In genomic region chr20:51416532-51417244, GRCh38 we compare ENCODE assay signal across 16 cellular contexts.
DNase-seq lines count a peak whose midpoint lies in the region; ATAC-seq and TF ChIP-seq lines count a peak whose summit lies in the region.
"Had no signal": no experiment of that assay in that cellular context is flagged by ENCODE, and none has a peak within 500 bp of the region (broad histone marks: within the 10 kb centered on the region; RNA-seq: fewer than 3 reads in every experiment).

No MANE protein-coding gene starts in this region.

- peak overlapping the region; percentile 70 for H3K4me3 Mint-ChIP-seq in central memory CD8-positive, alpha-beta T cell
- peak overlapping the region; percentile 69 for H3K4me3 Mint-ChIP-seq in stimulated activated effector memory CD8-positive, alpha-beta T cell treated with anti-CD3 and anti-CD28 coated beads, Interleukin-12 subunit alpha, Interleukin-12 subunit beta, amount 100 ng/mL, for 72 hours
- H3K4me3 Mint-ChIP-seq: neural crest cell had no signal

- peak overlapping the region; percentile 65 to 80 for H3K27ac Mint-ChIP-seq in activated naive CD4-positive, alpha-beta T cell treated with anti-CD3 and anti-CD28 coated beads, Interleukin-2, amount 50 U/mL, for 72 hours
- H3K27ac Mint-ChIP-seq in central memory CD8-positive, alpha-beta T cell (ENCODE audit: low read depth), result peak overlapping the region; percentile 98
- peak overlapping the region; percentile 89 for H3K27ac Mint-ChIP-seq in stimulated activated effector memory CD8-positive, alpha-beta T cell treated with anti-CD3 and anti-CD28 coated beads, Interleukin-12 subunit alpha, Interleukin-12 subunit beta, amount 100 ng/mL, for 72 hours

- H3K36me3 ChIP-seq in Peyer's patch (no peaks in the 10 kb centered on the region), esophagus muscularis mucosa (peaks cover 0 to 6% (median 0%) of the 10 kb centered on the region in 4 donors)
- H3K36me3 ChIP-seq: lower lobe of right lung had no signal

- TF ChIP-seq EP300 in esophagus muscularis mucosa (IDR thresholded peaks at IDR 0.05), result no peak

- WGBS in esophagus muscularis mucosa, result 87% methylated on average over 6 of the region's 6 CpGs

- peaks cover 0 to 40% (median 19%) of the 10 kb centered on the region in 4 donors for H3K4me1 ChIP-seq in Peyer's patch
- peaks cover 12 to 32% (median 29%) of the 10 kb centered on the region in 4 donors for H3K4me1 ChIP-seq in esophagus muscularis mucosa

- H3K27me3 ChIP-seq in Peyer's patch, result no peaks in the 10 kb centered on the region
- H3K27me3 ChIP-seq in esophagus muscularis mucosa, result no peaks in the 10 kb centered on the region

- no peaks in the 10 kb centered on the region for H3K9me3 Mint-ChIP-seq in activated naive CD4-positive, alpha-beta T cell treated with anti-CD3 and anti-CD28 coated beads, Interleukin-2, amount 50 U/mL, for 72 hours
- H3K9me3 Mint-ChIP-seq in central memory CD8-positive, alpha-beta T cell, result no peaks in the 10 kb centered on the region
- no peaks in the 10 kb centered on the region for H3K9me3 Mint-ChIP-seq in stimulated activated effector memory CD8-positive, alpha-beta T cell treated with anti-CD3 and anti-CD28 coated beads, Interleukin-12 subunit alpha, Interleukin-12 subunit beta, amount 100 ng/mL, for 72 hours
- H3K9me3 Mint-ChIP-seq: neural crest cell had no signal

- TF ChIP-seq CTCF in Peyer's patch (IDR thresholded peaks at IDR 0.05) (no peak), esophagus muscularis mucosa (IDR thresholded peaks at IDR 0.05) (no peak)

- peak in 1 of 2 donors; percentile 68 for ATAC-seq in activated naive CD4-positive, alpha-beta T cell treated with anti-CD3 and anti-CD28 coated beads, Interleukin-2, amount 50 U/mL, for 72 hours
- ATAC-seq in central memory CD8-positive, alpha-beta T cell (replicated peaks; ENCODE audit: extremely low read depth, poor library complexity, severe bottlenecking), result peak; percentile 24
- ATAC-seq in stimulated activated effector memory CD8-positive, alpha-beta T cell treated with anti-CD3 and anti-CD28 coated beads, Interleukin-12 subunit alpha, Interleukin-12 subunit beta, amount 100 ng/mL, for 72 hours, result peak; percentile 46
- ATAC-seq in HG03520 (IDR thresholded peaks at IDR 0.05; ENCODE audit: unreplicated experiment), result no peak
- ATAC-seq: lower lobe of right lung had no signal

- peaks cover 0 to 56% of the 10 kb centered on the region in 2 donors for H3K36me3 Mint-ChIP-seq in activated naive CD4-positive, alpha-beta T cell treated with anti-CD3 and anti-CD28 coated beads, Interleukin-2, amount 50 U/mL, for 72 hours
- peaks cover 55% of the 10 kb centered on the region for H3K36me3 Mint-ChIP-seq in central memory CD8-positive, alpha-beta T cell (ENCODE audit: insufficient read depth)
- H3K36me3 Mint-ChIP-seq in stimulated activated effector memory CD8-positive, alpha-beta T cell treated with anti-CD3 and anti-CD28 coated beads, Interleukin-12 subunit alpha, Interleukin-12 subunit beta, amount 100 ng/mL, for 72 hours, result peaks cover 93% of the 10 kb centered on the region

- H3K27me3 Mint-ChIP-seq in central memory CD8-positive, alpha-beta T cell, result no peaks in the 10 kb centered on the region

- H3K27ac ChIP-seq in Peyer's patch, result peak overlapping the region; percentile 37 to 77 (median 48)
- peak overlapping the region in 1 of 4 donors; percentile 44 for H3K27ac ChIP-seq in esophagus muscularis mucosa (replicated peaks in 1 of 4)
- H3K27ac ChIP-seq: lower lobe of right lung had no signal

- H3K4me3 ChIP-seq in Peyer's patch (no peak overlapping the region), esophagus muscularis mucosa (no peak overlapping the region)
- H3K4me3 ChIP-seq: lower lobe of right lung had no signal

- no peak for TF ChIP-seq POLR2A in Peyer's patch (IDR thresholded peaks at IDR 0.05)
- no peak for TF ChIP-seq POLR2A in esophagus muscularis mucosa (IDR thresholded peaks at IDR 0.05; ENCODE audit: low read depth)

- DNase-seq in activated naive CD4-positive, alpha-beta T cell treated with anti-CD3 and anti-CD28 coated beads, Interleukin-2, amount 50 U/mL, for 72 hours (ENCODE audit: low spot score in 2 of 2), result no peak
- no peak for DNase-seq in activated naive CD4-positive, alpha-beta T cell treated with anti-CD3 and anti-CD28 coated beads, Interleukin-2, amount 50 U/mL, for 16 hours
- DNase-seq in Peyer's patch (no peak), esophagus muscularis mucosa (ENCODE audit: extremely low spot score) (no peak), GF-D8 (lab: John Stamatoyannopoulos, UW) (no peak)
- DNase-seq in central memory CD8-positive, alpha-beta T cell (ENCODE audit: low spot score in 2 of 2), result no peak
- DNase-seq in stimulated activated effector memory CD8-positive, alpha-beta T cell treated with anti-CD3 and anti-CD28 coated beads, Interleukin-12 subunit alpha, Interleukin-12 subunit beta, amount 100 ng/mL, for 72 hours (ENCODE audit: low spot score in 2 of 2), result no peak
- DNase-seq: DMS 273 treated with DMSO at 0.1 percent for 48 hours; lower lobe of right lung; NCI-H1092; right cardiac atrium; SHP77; stimulated activated CD4-positive, alpha-beta T cell treated with anti-CD3 and anti-CD28 coated beads, Interleukin-4, amount 100 ng/mL, for 24 hours; T1000 had no signal

- intact Hi-C loops in esophagus muscularis mucosa (cut with DNase I), result no loop called here

- H3K9me3 ChIP-seq in Peyer's patch (no peaks in the 10 kb centered on the region), esophagus muscularis mucosa (no peaks in the 10 kb centered on the region)
- H3K9me3 ChIP-seq: lower lobe of right lung had no signal

- peaks cover 72% of the 10 kb centered on the region for H3K4me1 Mint-ChIP-seq in central memory CD8-positive, alpha-beta T cell
- peaks cover 75% of the 10 kb centered on the region for H3K4me1 Mint-ChIP-seq in stimulated activated effector memory CD8-positive, alpha-beta T cell treated with anti-CD3 and anti-CD28 coated beads, Interleukin-12 subunit alpha, Interleukin-12 subunit beta, amount 100 ng/mL, for 72 hours
